8 cellular contexts compared by ENCODE assay signal in the genomic region with DNA sequence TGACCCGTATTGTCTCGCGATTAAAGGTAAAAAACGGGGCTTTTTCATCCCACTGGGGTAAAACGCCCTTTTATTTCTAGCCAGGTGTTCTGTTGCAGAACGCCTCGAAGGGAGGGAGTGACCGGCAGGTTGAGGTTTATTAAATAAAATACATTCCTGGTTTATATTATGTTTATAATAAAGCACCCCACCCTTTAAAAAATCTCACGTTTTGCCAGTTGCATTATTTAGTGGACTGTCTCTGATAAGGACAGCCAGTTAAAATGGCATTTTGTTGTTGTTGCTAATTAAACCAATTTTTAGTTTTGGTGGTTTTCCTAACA. TPM values are rescaled to one million over a fixed set of nuclear protein-coding genes. Genes with fewer than 3 reads are reported as not detected.
DNase-seq lines count a peak whose midpoint lies in the region; ATAC-seq and TF ChIP-seq lines count a peak whose summit lies in the region.

No MANE protein-coding gene starts in this region.

- peaks cover 26% of the 10 kb centered on the region for H3K4me1 Mint-ChIP-seq in CD4-positive, alpha-beta T cell (ENCODE audit: low read depth)

- POLR2A ChIA-PET in CD4-positive, alpha-beta T cell (lab: Charles Lee), result interaction anchor here (1.0 to 2.3 kb wide), 4 partner anchors 40 to 280 kb away, joined by 5 to 16 read pairs (median 10); partner anchors contain the start of genes ZNF345, ZNF382, ZNF420 and ZNF790

- H3K27ac Mint-ChIP-seq in CD4-positive, alpha-beta T cell, result peak overlapping the region; percentile 99

- H3K27me3 Mint-ChIP-seq in CD4-positive, alpha-beta T cell, result no peaks in the 10 kb centered on the region

- H3K27me3 ChIP-seq in CD4-positive, alpha-beta T cell (ENCODE audit: control insufficient read depth, insufficient read depth, low read length), result no peaks in the 10 kb centered on the region
- no peaks in the 10 kb centered on the region for H3K27me3 ChIP-seq in Peyer's patch
- no peaks in the 10 kb centered on the region for H3K27me3 ChIP-seq in ovary
- no peaks in the 10 kb centered on the region for H3K27me3 ChIP-seq in H7 (ENCODE audit: control insufficient read depth, insufficient read depth, low read length)

- WGBS in ovary, 3 donors, result 0% methylated on average over 9 of the region's 9 CpGs

- intact Hi-C loops in CD4-positive, alpha-beta T cell (cut with DNase I, micrococcal nuclease), result loop anchor here (1.0 kb wide), 3 partner anchors 24 to 53 kb away; partner anchors contain the start of genes ZNF345 (in 1 of the 2) and ZNF790 (in 1 of the 2)
- intact Hi-C loops in ovary (cut with DNase I), result loop anchor here in 1 of 4 donors (2.0 kb wide), 1 partner anchor 25 kb away; the partner anchor contains the start of gene ZNF850

- H3K36me3 Mint-ChIP-seq in CD4-positive, alpha-beta T cell (ENCODE audit: low read depth), result peaks cover 75% of the 10 kb centered on the region

- CTCF ChIA-PET in CD4-positive, alpha-beta T cell (lab: Charles Lee), result no interaction called here

- no peak for TF ChIP-seq POLR2A in Peyer's patch (IDR thresholded peaks at IDR 0.05)
- TF ChIP-seq POLR2A in ovary (IDR thresholded peaks at IDR 0.05), result no peak

- no peak for TF ChIP-seq CTCF in CD4-positive, alpha-beta T cell (IDR thresholded peaks at IDR 0.05)
- TF ChIP-seq CTCF in Peyer's patch (IDR thresholded peaks at IDR 0.05), result no peak
- no peak for TF ChIP-seq CTCF in epithelial cell of proximal tubule (conservative IDR thresholded peaks at IDR 0.05; ENCODE audit: low read depth, low read length)
- no peak for TF ChIP-seq CTCF in ovary (IDR thresholded peaks at IDR 0.05)

- H3K27ac ChIP-seq in CD4-positive, alpha-beta T cell (ENCODE audit: low read depth, low read length), result peak overlapping the region; percentile 67
- peak overlapping the region; percentile 37 to 80 (median 56) for H3K27ac ChIP-seq in Peyer's patch
- no peak overlapping the region for H3K27ac ChIP-seq in ovary

- H3K4me1 ChIP-seq in Peyer's patch, result no peaks in the 10 kb centered on the region
- peaks cover 3% of the 10 kb centered on the region for H3K4me1 ChIP-seq in ovary (ENCODE audit: insufficient read depth)

- H3K36me3 ChIP-seq in Peyer's patch, result peaks cover 0 to 20% (median 0%) of the 10 kb centered on the region in 3 donors
- no peaks in the 10 kb centered on the region for H3K36me3 ChIP-seq in ovary
- H3K36me3 ChIP-seq in H7 (replicated peaks; ENCODE audit: control insufficient read depth, insufficient read depth, low read length), result no peaks in the 10 kb centered on the region

- peaks cover 33% of the 10 kb centered on the region for H3K9me3 ChIP-seq in CD4-positive, alpha-beta T cell (ENCODE audit: control insufficient read depth, low read length)
- peaks cover 0 to 46% (median 6%) of the 10 kb centered on the region in 4 donors for H3K9me3 ChIP-seq in Peyer's patch
- peaks cover 0 to 21% of the 10 kb centered on the region in 2 donors for H3K9me3 ChIP-seq in ovary

- peaks cover 16% of the 10 kb centered on the region for H3K9me3 Mint-ChIP-seq in CD4-positive, alpha-beta T cell

- no peak for ATAC-seq in CD4-positive, alpha-beta T cell (ENCODE audit: poor library complexity)

- TF ChIP-seq EP300 in ovary (IDR thresholded peaks at IDR 0.05), result no peak

- H3K4me3 ChIP-seq in Peyer's patch (peak overlapping the region; percentile 42 to 79 (median 62)), epithelial cell of proximal tubule (ENCODE audit: low read depth, low read length) (peak overlapping the region; percentile 80), ovary (peak overlapping the region; percentile 89), H7 (ENCODE audit: insufficient read depth, low read depth, low read length) (no peak overlapping the region)

- DNase-seq in CD4-positive, alpha-beta T cell, result no peak
- DNase-seq in Peyer's patch (no peak), epithelial cell of proximal tubule (ENCODE audit: low read depth) (no peak), ovary (no peak), OCI-M2 (lab: John Stamatoyannopoulos, UW; ENCODE audit: unreplicated experiment) (no peak), H7 (no peak), NCI-H128 (lab: John Stamatoyannopoulos, UW; ENCODE audit: unreplicated experiment) (no peak)
- DNase-seq in activated CD4-positive, CD25-positive, alpha-beta regulatory T cell treated with anti-CD3 and anti-CD28 coated beads, Interleukin-2, amount 50 U/mL, for 72 hours, result no peak

- peak overlapping the region; percentile 100 for H3K4me3 Mint-ChIP-seq in CD4-positive, alpha-beta T cell

RNA-seq across cellular contexts. Expression of gene ZNF850, which starts 25.1 kb away (rescaled TPM):
- 1 to 10 TPM in 1 of 2 experiments, under 1 TPM in 1; 0.77 to 2.1 TPM for total RNA-seq in CD4-positive, alpha-beta T cell
- 1 to 10 TPM; 1.9 to 3.3 (median 2.5) TPM for total RNA-seq in Peyer's patch
- total RNA-seq in epithelial cell of proximal tubule, result 2.2 and 3.6 TPM in 2 replicates
- total RNA-seq in ovary, result 10 to 100 TPM in 1 of 7 donors, 1 to 10 TPM in 6; 2.8 to 10.1 (median 7.4) TPM
- 1 to 10 TPM; 1.1 to 1.3 TPM for polyA plus RNA-seq in ovary
- total RNA-seq in H7 (2014; rRNA removed; shearing (Covaris generic)), result 6.1 and 8.9 TPM in 2 replicates

RNA-seq across cellular contexts. Expression of gene ZNF790, which starts 40.4 kb away (rescaled TPM):
- total RNA-seq in CD4-positive, alpha-beta T cell, result 1 to 10 TPM; 2.9 to 3.5 TPM
- total RNA-seq in Peyer's patch, result 1 to 10 TPM; 3.2 to 6.6 (median 4.4) TPM
- total RNA-seq in epithelial cell of proximal tubule, result 1.2 and 6.1 TPM in 2 replicates
- total RNA-seq in ovary, result 10 to 100 TPM in 1 of 7 donors, 1 to 10 TPM in 6; 3.6 to 11.8 (median 8.3) TPM
- 1 to 10 TPM; 3.5 to 4.5 TPM for polyA plus RNA-seq in ovary
- 1.8 and 3.0 TPM in 2 replicates for total RNA-seq in H7 (2014; rRNA removed; shearing (Covaris generic))

RNA-seq across cellular contexts. Expression of gene ZNF345, which starts 52.9 kb away (rescaled TPM):
- total RNA-seq in CD4-positive, alpha-beta T cell, result 1 to 10 TPM; 5.9 to 7.1 TPM
- total RNA-seq in Peyer's patch (10 to 100 TPM in 1 of 4 donors, 1 to 10 TPM in 3; 3.0 to 19.8 (median 3.7) TPM), epithelial cell of proximal tubule (0.46 and 0.72 TPM in 2 replicates), ovary (10 to 100 TPM in 2 of 7 donors, 1 to 10 TPM in 5; 3.2 to 14.1 (median 9.2) TPM)
- polyA plus RNA-seq in ovary, result 1 to 10 TPM; 3.5 to 5.9 TPM
- total RNA-seq in H7 (2014; rRNA removed; shearing (Covaris generic)), result 3.0 and 3.3 TPM in 2 replicates

Comparison
In these comparisons a context has a peak if more than half of its experiments do, and no peak if none do; other contexts are left out.
1. H3K27ac ChIP-seq: peak in CD4-positive, alpha-beta T cell (single experiment) and Peyer's patch (4 of 4); none in ovary (0 of 2).